20 cellular contexts compared by ENCODE assay signal in genomic region chr4:25524616-25525146, GRCh38.
DNase-seq lines count a peak whose midpoint lies in the region; ATAC-seq, FAIRE-seq and TF ChIP-seq lines count a peak whose summit lies in the region.
"Had no signal": no experiment of that assay in that cellular context is flagged by ENCODE, and none has a peak within 500 bp of the region (broad histone marks: within the 10 kb centered on the region; RNA-seq: fewer than 3 reads in every experiment).

No MANE protein-coding gene starts in this region.

- H3K9me3 Mint-ChIP-seq in brain, result no peaks in the 10 kb centered on the region
- H3K9me3 Mint-ChIP-seq in activated naive CD4-positive, alpha-beta T cell treated with anti-CD3 and anti-CD28 coated beads, Interleukin-2, amount 50 U/mL, for 72 hours, result no peaks in the 10 kb centered on the region

- no peak for TF ChIP-seq EP300 in A549 (IDR thresholded peaks at IDR 0.05)

- no peak overlapping the region for H3K14ac ChIP-seq in mesenchymal stem cell (ENCODE audit: low read length in 2 of 2)

- H3K4me3 Mint-ChIP-seq in brain, result no peak overlapping the region

- no peaks in the 10 kb centered on the region for H3K27me3 Mint-ChIP-seq in brain

- H3F3A ChIP-seq in smooth muscle cell (ENCODE audit: low read depth), result no peaks in the 10 kb centered on the region

- H3K23ac ChIP-seq in mesenchymal stem cell (ENCODE audit: low read length in 2 of 2), result no peak overlapping the region

- no peak overlapping the region for H4K8ac ChIP-seq in mesenchymal stem cell (ENCODE audit: low read length)

- no peak overlapping the region for H3K9ac ChIP-seq in HUES48 (ENCODE audit: low read depth, low read length)
- no peak overlapping the region for H3K9ac ChIP-seq in mesenchymal stem cell (ENCODE audit: low read length)
- no peak overlapping the region for H3K9ac ChIP-seq in smooth muscle cell (ENCODE audit: low read depth)
- H3K9ac ChIP-seq: SK-N-SH had no signal

- no peak overlapping the region for H3K4ac ChIP-seq in mesenchymal stem cell (ENCODE audit: low read depth in 1 of 2, low read length in 2 of 2)

- no peak for TF ChIP-seq POLR2A in A549 (IDR thresholded peaks at IDR 0.05; ENCODE audit: low read length)

- no peak for TF ChIP-seq CTCF in A549 (IDR thresholded peaks at IDR 0.05)
- no peak for TF ChIP-seq CTCF in brain (conservative IDR thresholded peaks at IDR 0.05)
- TF ChIP-seq CTCF in smooth muscle cell (IDR thresholded peaks at IDR 0.05; ENCODE audit: borderline replicate concordance, insufficient read depth, poor library complexity, severe bottlenecking), result no peak

- H4K91ac ChIP-seq in mesenchymal stem cell (ENCODE audit: low read length), result no peak overlapping the region

- no peak for ATAC-seq in A549
- no peak for ATAC-seq in activated naive CD4-positive, alpha-beta T cell treated with anti-CD3 and anti-CD28 coated beads, Interleukin-2, amount 50 U/mL, for 72 hours

- no peak overlapping the region for H2BK5ac ChIP-seq in mesenchymal stem cell (ENCODE audit: low read depth, low read length, poor library complexity, severe bottlenecking)

- FAIRE-seq in A549 (lab: Jason Lieb, UNC), result no peak
- FAIRE-seq: GM19239, H54 had no signal

- H3K4me1 ChIP-seq in A549 (peaks cover 12% of the 10 kb centered on the region; the same call in 2 of the 3 replicates), HUES48 (ENCODE audit: control insufficient read depth, insufficient read depth, low read length) (peaks cover 12% of the 10 kb centered on the region), mesenchymal stem cell (ENCODE audit: control insufficient read depth, insufficient read depth, low read depth, low read length) (peaks cover 1% of the 10 kb centered on the region), smooth muscle cell (ENCODE audit: low read depth) (peaks cover 10% of the 10 kb centered on the region)
- H3K4me1 ChIP-seq: Peyer's patch had no signal

- CTCF ChIA-PET in A549 (lab: Yijun Ruan, JAX), result interaction anchor here (0.6 to 1.7 kb wide), 2 partner anchors 13 to 209 kb away, joined by 3 to 4 read pairs; no protein-coding TSS in a partner anchor

- H3K36me3 Mint-ChIP-seq in brain, result no peaks in the 10 kb centered on the region
- no peaks in the 10 kb centered on the region for H3K36me3 Mint-ChIP-seq in activated naive CD4-positive, alpha-beta T cell treated with anti-CD3 and anti-CD28 coated beads, Interleukin-2, amount 50 U/mL, for 72 hours

- no peak for TF ChIP-seq RAD21 in A549 (conservative IDR thresholded peaks at IDR 0.05 in 1 of 2, IDR thresholded peaks at IDR 0.05 in 1 of 2)

- H3K27ac ChIP-seq in A549 (peak overlapping the region in 1 of 2 experiments; percentile 22; a peak in 1 of 6 replicates), HUES48 (ENCODE audit: low read depth, low read length) (peak overlapping the region; percentile 65), mesenchymal stem cell (ENCODE audit: low read length, poor library complexity, severe bottlenecking) (peak overlapping the region; percentile 20), smooth muscle cell (ENCODE audit: low read depth) (no peak overlapping the region)
- H3K27ac ChIP-seq: Peyer's patch had no signal

- no peak overlapping the region for H2BK120ac ChIP-seq in mesenchymal stem cell (ENCODE audit: low read depth, low read length)

- H3K9me3 ChIP-seq in A549 (no peaks in the 10 kb centered on the region), HUES48 (ENCODE audit: control insufficient read depth, insufficient read depth, low read length) (no peaks in the 10 kb centered on the region), mesenchymal stem cell (ENCODE audit: control insufficient read depth, low read length) (no peaks in the 10 kb centered on the region), smooth muscle cell (replicated peaks; ENCODE audit: low read depth) (no peaks in the 10 kb centered on the region)
- H3K9me3 ChIP-seq: MG63, Peyer's patch, SK-N-SH had no signal

- H2AFZ ChIP-seq in mesenchymal stem cell (ENCODE audit: low read depth, low read length) (no peak overlapping the region), smooth muscle cell (ENCODE audit: low read depth) (no peak overlapping the region)

- H3K36me3 ChIP-seq in HUES48 (ENCODE audit: control insufficient read depth, insufficient read depth, low read length) (no peaks in the 10 kb centered on the region), mesenchymal stem cell (ENCODE audit: control insufficient read depth in 1 of 2, insufficient read depth in 2 of 2, low read depth in 1 of 2, low read length in 2 of 2) (no peaks in the 10 kb centered on the region), smooth muscle cell (ENCODE audit: low read depth) (no peaks in the 10 kb centered on the region)
- H3K36me3 ChIP-seq: MG63, Peyer's patch had no signal

- H2AK5ac ChIP-seq in mesenchymal stem cell (ENCODE audit: low read length, severe bottlenecking), result no peak overlapping the region

- H3K27me3 ChIP-seq in HUES48 (ENCODE audit: control insufficient read depth, insufficient read depth, low read length) (peaks cover 22% of the 10 kb centered on the region), mesenchymal stem cell (ENCODE audit: control insufficient read depth in 1 of 2, insufficient read depth in 1 of 2, low read length in 2 of 2) (peaks cover 10 to 31% of the 10 kb centered on the region in 2 experiments), smooth muscle cell (ENCODE audit: low read depth) (peaks cover 7% of the 10 kb centered on the region)
- H3K27me3 ChIP-seq: MG63, Peyer's patch had no signal

- H3K27ac Mint-ChIP-seq in brain, result peak overlapping the region in 3 of 5 experiments; percentile 49 to 91 (median 86)
- H3K27ac Mint-ChIP-seq in activated naive CD4-positive, alpha-beta T cell treated with anti-CD3 and anti-CD28 coated beads, Interleukin-2, amount 50 U/mL, for 72 hours, result no peak overlapping the region

- no peak overlapping the region for H2BK12ac ChIP-seq in mesenchymal stem cell (ENCODE audit: low read length in 2 of 2)

- H3K4me2 ChIP-seq in A549 (peak overlapping the region; percentile 36; the same call in 1 of the 3 replicates), mesenchymal stem cell (ENCODE audit: low read length, poor library complexity, severe bottlenecking) (no peak overlapping the region), smooth muscle cell (no peak overlapping the region)
- H3K4me2 ChIP-seq: SK-N-SH had no signal

- no peak overlapping the region for H3K18ac ChIP-seq in mesenchymal stem cell (ENCODE audit: low read depth in 1 of 2, low read length in 2 of 2)

- H2BK15ac ChIP-seq in mesenchymal stem cell (ENCODE audit: low read depth, poor library complexity, severe bottlenecking), result no peak overlapping the region

- no peaks in the 10 kb centered on the region for H4K20me1 ChIP-seq in smooth muscle cell (ENCODE audit: low read depth)

- no peak for DNase-seq in A549 (ENCODE audit: low read depth in 1 of 2, low spot score in 1 of 2)
- no peak for DNase-seq in mesenchymal stem cell
- no peak for DNase-seq in smooth muscle cell (lab: John Stamatoyannopoulos, UW; ENCODE audit: unreplicated experiment)
- DNase-seq in NCI-H748 treated with DMSO at 0.1 percent for 48 hours (lab: John Stamatoyannopoulos, UW), result no peak
- DNase-seq in activated naive CD4-positive, alpha-beta T cell treated with anti-CD3 and anti-CD28 coated beads, Interleukin-2, amount 50 U/mL, for 72 hours (ENCODE audit: low spot score in 2 of 2), result no peak
- DNase-seq in NK-92 (lab: John Stamatoyannopoulos, UW; ENCODE audit: unreplicated experiment), result no peak
- DNase-seq: C1 segment of cervical spinal cord, IMR-90, Karpas-422, MG63, NCI-H1105, NCI-H1694 treated with DMSO at 0.1 percent for 48 hours, NCI-H774, Peyer's patch, Right ventricle myocardium superior, SK-N-SH had no signal

- WGBS in A549 (ENCODE audit: missing lambda C conversion rate), result 5% methylated on average over 2 of the region's 2 CpGs
- WGBS in mesenchymal stem cell, result 74% methylated on average over 2 of the region's 2 CpGs
- WGBS in smooth muscle cell (ENCODE audit: low lambda C conversion rate), result 75% methylated on average over 2 of the region's 2 CpGs

- H3K4me1 Mint-ChIP-seq in brain, result peaks cover 8% of the 10 kb centered on the region

- no peak overlapping the region for H3K4me3 ChIP-seq in A549
- H3K4me3 ChIP-seq in HUES48 (ENCODE audit: low read depth, low read length), result no peak overlapping the region
- no peak overlapping the region for H3K4me3 ChIP-seq in mesenchymal stem cell (ENCODE audit: insufficient read depth in 1 of 2, low read depth in 1 of 2, low read length in 2 of 2)
- H3K4me3 ChIP-seq in smooth muscle cell, result no peak overlapping the region
- H3K4me3 ChIP-seq: MG63, Peyer's patch had no signal

- no peaks in the 10 kb centered on the region for H3K79me1 ChIP-seq in mesenchymal stem cell (replicated peaks; ENCODE audit: low read length, poor library complexity, severe bottlenecking)

- POLR2A ChIA-PET in A549 (lab: Yijun Ruan, JAX), result no interaction called here

- H3K79me2 ChIP-seq in smooth muscle cell (ENCODE audit: low read depth), result no peaks in the 10 kb centered on the region

TF ChIP-seq in A549, 52 proteins besides CTCF, POLR2A, EP300 and RAD21:
- TF ChIP-seq USF2 (IDR thresholded peaks at IDR 0.05) (no peak), CBX2 (IDR thresholded peaks at IDR 0.05; ENCODE audit: borderline replicate concordance, low read depth) (no peak), ESRRA (IDR thresholded peaks at IDR 0.05; ENCODE audit: borderline replicate concordance, low read length) (no peak), FOSB (CRISPR knock-in tag; IDR thresholded peaks at IDR 0.05) (no peak), HOXA7 (CRISPR knock-in tag; IDR thresholded peaks at IDR 0.05) (no peak), CBX8 (IDR thresholded peaks at IDR 0.05) (no peak), EHMT2 (IDR thresholded peaks at IDR 0.05; ENCODE audit: low read depth) (no peak), SMC3 (IDR thresholded peaks at IDR 0.05) (no peak), ZSCAN20 (CRISPR knock-in tag; IDR thresholded peaks at IDR 0.05) (no peak), RFX5 (IDR thresholded peaks at IDR 0.05) (no peak), MAFK (IDR thresholded peaks at IDR 0.05; ENCODE audit: partially characterized antibody) (no peak), POLR2AphosphoS2 (conservative IDR thresholded peaks at IDR 0.05; ENCODE audit: low read length) (no peak), KDM1A (IDR thresholded peaks at IDR 0.05; ENCODE audit: low read depth) (no peak), ZFP36 (IDR thresholded peaks at IDR 0.05; ENCODE audit: borderline replicate concordance, partially characterized antibody) (no peak), RNF2 (IDR thresholded peaks at IDR 0.05; ENCODE audit: borderline replicate concordance, low read depth) (no peak), RARB (CRISPR knock-in tag; IDR thresholded peaks at IDR 0.05) (no peak)
TF ChIP-seq in A549: peak in this region for 0.

Comparison
In these comparisons a context has a peak if more than half of its experiments do, and no peak if none do; other contexts are left out.
1. H3K27ac Mint-ChIP-seq: peak in brain (3 of 5); none in activated naive CD4-positive, alpha-beta T cell treated with anti-CD3 and anti-CD28 coated beads, Interleukin-2, amount 50 U/mL, for 72 hours (0 of 2).